16 cellular contexts compared by ENCODE assay signal in the genomic region with DNA sequence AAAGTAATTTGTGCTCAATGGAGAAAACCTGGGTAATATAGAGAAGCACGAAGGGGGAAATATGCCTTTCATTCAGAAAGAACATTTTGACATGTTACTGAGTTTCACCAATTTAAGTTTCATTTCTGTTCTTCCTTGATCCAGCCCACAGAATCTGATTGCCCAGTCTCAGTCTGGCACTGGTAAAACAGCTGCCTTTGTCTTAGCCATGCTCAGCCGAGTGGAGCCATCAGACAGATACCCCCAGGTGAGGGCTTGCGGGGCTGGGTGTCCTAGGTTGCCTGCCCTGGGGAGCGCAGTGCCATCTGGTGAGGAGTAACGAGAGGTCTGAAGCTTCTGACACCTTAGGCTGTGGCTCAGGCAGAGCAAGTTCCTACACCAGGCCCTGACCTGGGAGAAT. TPM values are rescaled to one million over a fixed set of nuclear protein-coding genes. Genes with fewer than 3 reads are reported as not detected.
DNase-seq lines count a peak whose midpoint lies in the region; ATAC-seq lines count a peak whose summit lies in the region.
"Had no signal": no experiment of that assay in that cellular context is flagged by ENCODE, and none has a peak within 500 bp of the region (broad histone marks: within the 10 kb centered on the region; RNA-seq: fewer than 3 reads in every experiment).

No MANE protein-coding gene starts in this region.

- intact Hi-C loops in activated CD4-positive, alpha-beta memory T cell treated with anti-CD3 and anti-CD28 coated beads for 36 hours (cut with micrococcal nuclease) = no loop called here

- no peak for DNase-seq in stimulated activated naive CD8-positive, alpha-beta T cell treated with anti-CD3 and anti-CD28 coated beads, Interleukin-15, Interleukin-2, amounts not matched to agents 100 U/mL and 50 U/mL, for 24 hours
- no peak for DNase-seq in stimulated activated naive CD8-positive, alpha-beta T cell treated with anti-CD3 and anti-CD28 coated beads, Interleukin-15, amount 100 ng/mL, for 72 hours
- no peak for DNase-seq in activated CD4-positive, alpha-beta memory T cell treated with anti-CD3 and anti-CD28 coated beads for 36 hours
- DNase-seq in AML-193 (lab: John Stamatoyannopoulos, UW) (no peak), NCI-H748 (lab: John Stamatoyannopoulos, UW; ENCODE audit: unreplicated experiment) (no peak), immature natural killer cell (no peak)
- DNase-seq: ACHN, DND-41, GOT3, KG1, NCI-H1105 treated with DMSO at 0.1 percent for 48 hours, NCI-H1694 treated with DMSO at 0.1 percent for 48 hours, NCI-H226, SW 1271 had no signal

- CTCF ChIA-PET in activated CD4-positive, alpha-beta memory T cell treated with anti-CD3 and anti-CD28 coated beads for 36 hours (lab: Charles Lee) = interaction anchor here (0.5 to 1.5 kb wide), 2 partner anchors 33 to 268 kb away, joined by 3 to 4 read pairs; no protein-coding TSS in a partner anchor

- peak; percentile 32 for ATAC-seq in stimulated activated naive CD8-positive, alpha-beta T cell treated with anti-CD3 and anti-CD28 coated beads, Interleukin-15, Interleukin-2, amounts not matched to agents 100 U/mL and 50 U/mL, for 24 hours
- no peak for ATAC-seq in stimulated activated naive CD8-positive, alpha-beta T cell treated with anti-CD3 and anti-CD28 coated beads, Interleukin-15, amount 100 ng/mL, for 72 hours
- ATAC-seq in HG02870 (IDR thresholded peaks at IDR 0.05; ENCODE audit: unreplicated experiment) = peak; percentile 59

- H3K4me3 Mint-ChIP-seq in stimulated activated naive CD8-positive, alpha-beta T cell treated with anti-CD3 and anti-CD28 coated beads, Interleukin-15, amount 100 ng/mL, for 72 hours = no peak overlapping the region
- H3K4me3 Mint-ChIP-seq in activated CD4-positive, alpha-beta memory T cell treated with anti-CD3 and anti-CD28 coated beads for 36 hours = no peak overlapping the region
- H3K4me3 Mint-ChIP-seq in immature natural killer cell = no peak overlapping the region
- H3K4me3 Mint-ChIP-seq: CD14-positive monocyte had no signal

- POLR2A ChIA-PET in activated CD4-positive, alpha-beta memory T cell treated with anti-CD3 and anti-CD28 coated beads for 36 hours (lab: Charles Lee) = interaction anchor here (0.6 to 1.0 kb wide), 3 partner anchors 13 to 159 kb away, joined by 3 read pairs; partner anchors contain the start of gene COG4

- no peaks in the 10 kb centered on the region for H3K27me3 Mint-ChIP-seq in stimulated activated naive CD8-positive, alpha-beta T cell treated with anti-CD3 and anti-CD28 coated beads, Interleukin-15, amount 100 ng/mL, for 72 hours
- no peaks in the 10 kb centered on the region for H3K27me3 Mint-ChIP-seq in activated CD4-positive, alpha-beta memory T cell treated with anti-CD3 and anti-CD28 coated beads for 36 hours
- H3K27me3 Mint-ChIP-seq in immature natural killer cell (ENCODE audit: low read depth in 3 of 3) = peaks cover 0 to 2% (median 0%) of the 10 kb centered on the region in 3 donors

- H3K27ac Mint-ChIP-seq in stimulated activated naive CD8-positive, alpha-beta T cell treated with anti-CD3 and anti-CD28 coated beads, Interleukin-15, amount 100 ng/mL, for 72 hours = no peak overlapping the region
- peak overlapping the region; percentile 28 for H3K27ac Mint-ChIP-seq in activated CD4-positive, alpha-beta memory T cell treated with anti-CD3 and anti-CD28 coated beads for 36 hours
- peak overlapping the region in 1 of 6 donors; percentile 24 for H3K27ac Mint-ChIP-seq in immature natural killer cell

- no peaks in the 10 kb centered on the region for H3K9me3 Mint-ChIP-seq in stimulated activated naive CD8-positive, alpha-beta T cell treated with anti-CD3 and anti-CD28 coated beads, Interleukin-15, amount 100 ng/mL, for 72 hours
- no peaks in the 10 kb centered on the region for H3K9me3 Mint-ChIP-seq in activated CD4-positive, alpha-beta memory T cell treated with anti-CD3 and anti-CD28 coated beads for 36 hours
- no peaks in the 10 kb centered on the region for H3K9me3 Mint-ChIP-seq in immature natural killer cell

- H3K4me1 Mint-ChIP-seq in stimulated activated naive CD8-positive, alpha-beta T cell treated with anti-CD3 and anti-CD28 coated beads, Interleukin-15, amount 100 ng/mL, for 72 hours = no peaks in the 10 kb centered on the region
- peaks cover 4% of the 10 kb centered on the region for H3K4me1 Mint-ChIP-seq in activated CD4-positive, alpha-beta memory T cell treated with anti-CD3 and anti-CD28 coated beads for 36 hours (ENCODE audit: low read depth)
- H3K4me1 Mint-ChIP-seq in immature natural killer cell = no peaks in the 10 kb centered on the region
- H3K4me1 Mint-ChIP-seq: CD14-positive monocyte had no signal

- H3K36me3 Mint-ChIP-seq in activated CD4-positive, alpha-beta memory T cell treated with anti-CD3 and anti-CD28 coated beads for 36 hours = peaks cover 32% of the 10 kb centered on the region
- peaks cover 6 to 28% (median 15%) of the 10 kb centered on the region in 3 donors for H3K36me3 Mint-ChIP-seq in immature natural killer cell

RNA-seq across cellular contexts. Expression of gene DDX19A, which starts 17.7 kb away (rescaled TPM):
- 10 to 100 TPM; 34.8 to 39.3 TPM for total RNA-seq in activated CD4-positive, alpha-beta memory T cell treated with anti-CD3 and anti-CD28 coated beads for 36 hours
- 10 to 100 TPM; 25.3 to 47.1 (median 27.4) TPM for polyA plus RNA-seq in immature natural killer cell
